9 cellular contexts compared by ENCODE assay signal in genomic region chr2:130376433-130377293, GRCh38. TPM values are rescaled to one million over a fixed set of nuclear protein-coding genes. Genes with fewer than 3 reads are reported as not detected.
DNase-seq lines count a peak whose midpoint lies in the region; ATAC-seq, FAIRE-seq and TF ChIP-seq lines count a peak whose summit lies in the region.
"Had no signal": no experiment of that assay in that cellular context is flagged by ENCODE, and none has a peak within 500 bp of the region (broad histone marks: within the 10 kb centered on the region; RNA-seq: fewer than 3 reads in every experiment).

No MANE protein-coding gene starts in this region.

- H3K27me3 ChIP-seq in H1 (replicated peaks in 1 of 4; ENCODE audit: control insufficient read depth in 3 of 4, extremely low read depth in 1 of 4, insufficient read depth in 3 of 4, low read length in 3 of 4): no peaks in the 10 kb centered on the region

- no peak overlapping the region for H3K14ac ChIP-seq in H1 (ENCODE audit: insufficient read length)

- H3K4me3 ChIP-seq in GM12865 (ENCODE audit: low read depth, low read length) (peak overlapping the region; percentile 27), H1 (ENCODE audit: extremely low read depth in 1 of 4, insufficient read depth in 2 of 4, low read depth in 3 of 4, low read length in 4 of 4) (no peak overlapping the region)

- no peak overlapping the region for H4K91ac ChIP-seq in H1 (replicated peaks; ENCODE audit: insufficient read length, low read length)

- H3K23me2 ChIP-seq in H1 (ENCODE audit: low read depth, low read length): peaks cover 3% of the 10 kb centered on the region; the same call in 1 of the 2 replicates

- H2AFZ ChIP-seq in H1 (ENCODE audit: low read length): no peak overlapping the region

- TF ChIP-seq CTCF in GM12865 (IDR thresholded peaks at IDR 0.05; ENCODE audit: insufficient read depth, low read depth, low read length, missing control alignments) (peak; percentile 19), H1 (IDR thresholded peaks at IDR 0.05; ENCODE audit: control extremely low read depth in 1 of 3, insufficient read depth in 1 of 3, low read depth in 1 of 3, low read length in 3 of 3) (peak; percentile 57 to 83 (median 67))

- H3K4me1 ChIP-seq in H1 (replicated peaks in 1 of 4; ENCODE audit: control insufficient read depth in 3 of 4, insufficient read depth in 4 of 4, low read length in 3 of 4): peaks cover 0 to 4% (median 3%) of the 10 kb centered on the region in 4 experiments; a peak in 4 of 7 replicates

- no peak overlapping the region for H3K23ac ChIP-seq in H1 (ENCODE audit: insufficient read length)

- H3K36me3 ChIP-seq in H1 (ENCODE audit: control insufficient read depth in 2 of 4, insufficient read depth in 4 of 4, low read length in 3 of 4): no peaks in the 10 kb centered on the region

- no peak overlapping the region for H3K4ac ChIP-seq in H1 (replicated peaks; ENCODE audit: insufficient read length, low read depth, low read length)

- CTCF ChIA-PET in H1 (lab: Charles Lee; ENCODE audit: partially characterized antibody): interaction anchor here (0.6 to 3.6 kb wide), 5 partner anchors 8 to 35 kb away, joined by 3 to 34 read pairs (median 4); a partner anchor contains a TSS

- no peak for TF ChIP-seq EP300 in H1 (IDR thresholded peaks at IDR 0.05; ENCODE audit: borderline replicate concordance in 1 of 2, low read depth in 2 of 2, low read length in 2 of 2)

- no peak overlapping the region for H2BK20ac ChIP-seq in H1 (ENCODE audit: low read length)

- H3K9me3 ChIP-seq in H1 (ENCODE audit: insufficient read depth in 2 of 2, low read depth in 1 of 2, low read length in 1 of 2): no peaks in the 10 kb centered on the region

- no peak for TF ChIP-seq POLR2A in H1 (IDR thresholded peaks at IDR 0.05; ENCODE audit: control extremely low read depth in 1 of 2, low read depth in 2 of 2, low read length in 2 of 2)

- WGBS in H1 (ENCODE audit: extremely low coverage in 1 of 2, insufficient coverage in 1 of 2, insufficient read length in 1 of 2, insufficient replicate concordance in 2 of 2, low coverage in 1 of 2, low lambda C conversion rate in 2 of 2, missing lambda C conversion rate in 1 of 2), 2 experiments: 85% methylated on average over 11 of the region's 11 CpGs; no CpG with 5 or more reads in 1 of the 2 experiments

- POLR2A ChIA-PET in H1 (lab: Charles Lee; ENCODE audit: partially characterized antibody): interaction anchor here (0.9 to 1.1 kb wide), 2 partner anchors 33 to 51 kb away, joined by 3 read pairs; no protein-coding TSS in a partner anchor

- no peak overlapping the region for H4K5ac ChIP-seq in H1 (ENCODE audit: insufficient read length, low read depth, low read length)

- no peak overlapping the region for H2BK120ac ChIP-seq in H1 (replicated peaks; ENCODE audit: low read depth, low read length)

- no peaks in the 10 kb centered on the region for H3K79me2 ChIP-seq in H1 (ENCODE audit: control insufficient read depth in 1 of 2, insufficient read depth in 2 of 2, low read length in 2 of 2)

- H2BK5ac ChIP-seq in H1 (ENCODE audit: low read depth, low read length): no peak overlapping the region

- no peak overlapping the region for H3K56ac ChIP-seq in H1 (replicated peaks; ENCODE audit: insufficient read length, low read depth, low read length)

- FAIRE-seq in H1 (lab: Jason Lieb, UNC): no peak
- FAIRE-seq: astrocyte had no signal

- peak; percentile 88 for DNase-seq in GM12865 (ENCODE audit: low read depth)
- DNase-seq in H1 (ENCODE audit: low read depth in 1 of 2, low spot score in 2 of 2): no peak
- DNase-seq in NCI-H1092 (lab: John Stamatoyannopoulos, UW): no peak
- DNase-seq in middle frontal gyrus (ENCODE audit: extremely low spot score, low spot score): no peak
- no peak for DNase-seq in activated T-cell treated with anti-CD3 and anti-CD28 coated beads for 4 hours
- DNase-seq in NCI-H526 treated with DMSO at 0.1 percent for 48 hours (lab: John Stamatoyannopoulos, UW): no peak

- H4K20me1 ChIP-seq in H1 (replicated peaks in 1 of 2; ENCODE audit: control insufficient read depth in 1 of 2, insufficient read depth in 2 of 2, low read length in 2 of 2): peaks cover 0 to 2% of the 10 kb centered on the region in 2 experiments

- H3K9ac ChIP-seq in H1 (replicated peaks in 1 of 4; ENCODE audit: extremely low read depth in 1 of 4, low read depth in 3 of 4, low read length in 3 of 4): no peak overlapping the region

- H4K8ac ChIP-seq in H1 (ENCODE audit: extremely low read depth, insufficient read depth, low read length): no peak overlapping the region

- no peak overlapping the region for H3K27ac ChIP-seq in H1 (ENCODE audit: low read depth, low read length)

- no peak overlapping the region for H3K18ac ChIP-seq in H1 (ENCODE audit: extremely low read depth, low read length)

- TF ChIP-seq RAD21 in H1 (IDR thresholded peaks at IDR 0.05 in 1 of 2, conservative IDR thresholded peaks at IDR 0.05 in 1 of 2; ENCODE audit: low read depth in 2 of 2, low read length in 2 of 2): peak; percentile 24 to 52; a peak in 3 of 4 replicates

- ATAC-seq in GM21367 (IDR thresholded peaks at IDR 0.05; ENCODE audit: unreplicated experiment) (peak; percentile 60), HG03442 (IDR thresholded peaks at IDR 0.05; ENCODE audit: unreplicated experiment) (peak; percentile 42)

- H2BK12ac ChIP-seq in H1 (ENCODE audit: low read depth, low read length): no peak overlapping the region

- H3K79me1 ChIP-seq in H1 (ENCODE audit: low read depth, low read length): peaks cover 4% of the 10 kb centered on the region; the same call in 1 of the 2 replicates

- no peak overlapping the region for H2AK5ac ChIP-seq in H1 (ENCODE audit: low read depth, low read length)

- no peak overlapping the region for H2BK15ac ChIP-seq in H1 (ENCODE audit: low read length)

- no peak overlapping the region for H3K4me2 ChIP-seq in H1 (ENCODE audit: insufficient read depth in 1 of 2, low read depth in 2 of 2, low read length in 2 of 2)

TF ChIP-seq in H1, 55 proteins besides CTCF, POLR2A, EP300 and RAD21:
- TF ChIP-seq TEAD4 (IDR thresholded peaks at IDR 0.05; ENCODE audit: low read depth, low read length) (peak; percentile 37; the same call in 1 of the 2 replicates), EGR1 (IDR thresholded peaks at IDR 0.05; ENCODE audit: borderline replicate concordance, low read depth, low read length) (no peak)

RNA-seq across cellular contexts. Expression of gene PTPN18, which starts 20.8 kb away (rescaled TPM):
- total RNA-seq in H1 (2021; fragmentation: NEBNext Ultra II Directional; extraction: Animal tissue kit (Norgen Biotek cat#: 25700)): 13.1 and 14.7 TPM in 2 replicates
- 13.2 and 15.6 TPM in 2 replicates for polyA plus RNA-seq in H1 (2011; rRNA removed)
- polyA plus RNA-seq in H1 (2011; cell fraction: cytosol; rRNA removed): 13.7 TPM
- 32.1 TPM for polyA plus RNA-seq in H1 (2011; cell fraction: nucleus; rRNA removed)
- polyA plus RNA-seq in H1 (2012, experiment 1 of 2): 13.6 to 16.0 TPM (median 14.1 TPM) in 4 replicates
- polyA plus RNA-seq in H1 (2012, experiment 2 of 2): 11.9 TPM
- polyA plus RNA-seq in H1 (2013, experiment 1 of 2): 12.5 TPM
- polyA plus RNA-seq in H1 (2013, experiment 2 of 2): 10.5 TPM
- polyA minus RNA-seq in H1 (2011; rRNA and poly(A)+ RNA removed): 14.8 and 16.8 TPM in 2 replicates
- 4.0 TPM for polyA minus RNA-seq in H1 (2011; cell fraction: cytosol; rRNA and poly(A)+ RNA removed)
- polyA minus RNA-seq in H1 (2011; cell fraction: nucleus; rRNA and poly(A)+ RNA removed): 21.0 TPM

RNA-seq across cellular contexts. Expression of gene IMP4, which starts 34.0 kb away (rescaled TPM):
- total RNA-seq in H1 (2021; fragmentation: NEBNext Ultra II Directional; extraction: Animal tissue kit (Norgen Biotek cat#: 25700)): 93.7 and 96.8 TPM in 2 replicates
- 194 and 247 TPM in 2 replicates for polyA plus RNA-seq in H1 (2011; rRNA removed)
- polyA plus RNA-seq in H1 (2011; cell fraction: cytosol; rRNA removed): 189 TPM
- 269 TPM for polyA plus RNA-seq in H1 (2011; cell fraction: nucleus; rRNA removed)
- 70.7 to 139 TPM (median 137 TPM) in 4 replicates for polyA plus RNA-seq in H1 (2012, experiment 1 of 2)
- 113 TPM for polyA plus RNA-seq in H1 (2012, experiment 2 of 2)
- 86.8 TPM for polyA plus RNA-seq in H1 (2013, experiment 1 of 2)
- polyA plus RNA-seq in H1 (2013, experiment 2 of 2): 83.2 TPM
- polyA minus RNA-seq in H1 (2011; rRNA and poly(A)+ RNA removed): 84.6 and 122 TPM in 2 replicates
- polyA minus RNA-seq in H1 (2011; cell fraction: cytosol; rRNA and poly(A)+ RNA removed): 62.7 TPM
- polyA minus RNA-seq in H1 (2011; cell fraction: nucleus; rRNA and poly(A)+ RNA removed): 90.4 TPM
